In genomic region chr7:151442776-151443496, GRCh38 we compare ENCODE assay signal across 21 cellular contexts. TPM values are rescaled to one million over a fixed set of nuclear protein-coding genes. Genes with fewer than 3 reads are reported as not detected.
A peak's percentile ranks its signal among the peaks of the same experiment; 100 is the strongest.
DNase-seq lines count a peak whose midpoint lies in the region; ATAC-seq, FAIRE-seq and TF ChIP-seq lines count a peak whose summit lies in the region.
"Had no signal": no experiment of that assay in that cellular context is flagged by ENCODE, and none has a peak within 500 bp of the region (broad histone marks: within the 10 kb centered on the region; RNA-seq: fewer than 3 reads in every experiment).

No MANE protein-coding gene starts in this region.

- no peak for TF ChIP-seq EP300 in K562 (IDR thresholded peaks at IDR 0.05; ENCODE audit: low read length)

- no TSS peak for BruUV-seq in mammary epithelial cell (replicated peaks; lab: Mats Ljungman, UMichigan)
- no TSS peak for BruUV-seq in K562 (replicated peaks; lab: Mats Ljungman, UMichigan)

- dilution Hi-C loops in mammary epithelial cell (cut with HindIII; ENCODE audit: low sequenced_read_pairs) = loop anchor here (5.0 kb wide), 1 partner anchor 76 kb away; no protein-coding TSS in a partner anchor

- H3K36me3 ChIP-seq in breast epithelium (no peaks in the 10 kb centered on the region), mammary epithelial cell (ENCODE audit: insufficient read depth, low read length) (no peaks in the 10 kb centered on the region), K562 (ENCODE audit: control insufficient read depth, insufficient read depth, low read length) (no peaks in the 10 kb centered on the region), osteoblast (ENCODE audit: insufficient read depth, low read length) (no peaks in the 10 kb centered on the region), uterus (no peaks in the 10 kb centered on the region)
- H3K36me3 ChIP-seq: MG63 had no signal

- no peaks in the 10 kb centered on the region for H3K9me1 ChIP-seq in K562 (ENCODE audit: control insufficient read depth, insufficient read depth, low read length)

- POLR2A ChIA-PET in K562 (lab: Yijun Ruan, JAX) = interaction anchor here (0.6 to 1.1 kb wide), 4 partner anchors 8 to 103 kb away, joined by 3 read pairs; no protein-coding TSS in a partner anchor

- H3K27ac Mint-ChIP-seq in chondrocyte (ENCODE audit: unreplicated experiment) = no peak overlapping the region

- H3K27me3 Mint-ChIP-seq in chondrocyte (ENCODE audit: low read depth) = peaks cover 2% of the 10 kb centered on the region

- H3K27ac ChIP-seq in breast epithelium (peak overlapping the region; percentile 48 to 83), mammary epithelial cell (ENCODE audit: insufficient read depth, low read depth, low read length) (no peak overlapping the region), K562 (ENCODE audit: extremely low read depth, low read depth, low read length) (no peak overlapping the region), osteoblast (ENCODE audit: low read depth, low read length) (no peak overlapping the region), uterus (peak overlapping the region; percentile 91)
- H3K27ac ChIP-seq: HL-60 had no signal

- TF ChIP-seq CTCF in breast epithelium (IDR thresholded peaks at IDR 0.05) = no peak
- TF ChIP-seq CTCF in mammary epithelial cell (conservative IDR thresholded peaks at IDR 0.05 in 1 of 2, IDR thresholded peaks at IDR 0.05 in 1 of 2; ENCODE audit: extremely low read depth in 1 of 2, insufficient read depth in 1 of 2, low read depth in 1 of 2, low read length in 2 of 2) = no peak
- no peak for TF ChIP-seq CTCF in K562 (IDR thresholded peaks at IDR 0.05 in 2 of 3, conservative IDR thresholded peaks at IDR 0.05 in 1 of 3; ENCODE audit: insufficient read depth in 2 of 3, low read depth in 1 of 3, low read length in 3 of 3)
- TF ChIP-seq CTCF in osteoblast (IDR thresholded peaks at IDR 0.05; ENCODE audit: extremely low read depth, low read depth, low read length) = no peak
- TF ChIP-seq CTCF in uterus (IDR thresholded peaks at IDR 0.05) = no peak
- no peak for TF ChIP-seq CTCF in chondrocyte (IDR thresholded peaks at IDR 0.05)

- no peak overlapping the region for H3K4me2 ChIP-seq in mammary epithelial cell (ENCODE audit: insufficient read depth, low read depth, low read length)
- no peak overlapping the region for H3K4me2 ChIP-seq in K562 (ENCODE audit: insufficient read depth, low read length)
- H3K4me2 ChIP-seq in osteoblast (ENCODE audit: insufficient read depth, low read length) = no peak overlapping the region

- ATAC-seq in K562 = no peak

- 85% methylated on average over 10 of the region's 10 CpGs for WGBS in mammary epithelial cell (ENCODE audit: low coverage, missing lambda C conversion rate)
- 35% methylated on average over 10 of the region's 10 CpGs for WGBS in K562 (ENCODE audit: insufficient coverage, low coverage, missing lambda C conversion rate)

- H2AFZ ChIP-seq in mammary epithelial cell (ENCODE audit: low read depth, low read length) (no peak overlapping the region), K562 (ENCODE audit: low read depth, low read length) (0 out of 2 replicates have a peak overlapping the region, but pooled peaks have one; percentile 5), osteoblast (ENCODE audit: low read length) (peak overlapping the region; percentile 8)

- H3K9ac ChIP-seq in mammary epithelial cell (ENCODE audit: insufficient read depth, low read length) = no peak overlapping the region
- no peak overlapping the region for H3K9ac ChIP-seq in K562 (ENCODE audit: insufficient read depth in 1 of 2, low read depth in 2 of 2, low read length in 2 of 2)

- H3K9me3 Mint-ChIP-seq in chondrocyte (ENCODE audit: low read depth) = no peaks in the 10 kb centered on the region

- H3K4me3 ChIP-seq in breast epithelium = no peak overlapping the region
- no peak overlapping the region for H3K4me3 ChIP-seq in mammary epithelial cell (replicated peaks in 1 of 3; ENCODE audit: insufficient read depth in 1 of 3, low read depth in 2 of 3, low read length in 3 of 3)
- no peak overlapping the region for H3K4me3 ChIP-seq in K562
- H3K4me3 ChIP-seq in osteoblast (ENCODE audit: insufficient read depth, low read length) = no peak overlapping the region
- no peak overlapping the region for H3K4me3 ChIP-seq in uterus
- H3K4me3 ChIP-seq: MG63 had no signal

- no peak overlapping the region for H3K4me3 Mint-ChIP-seq in chondrocyte (ENCODE audit: unreplicated experiment)

- DNase-seq in breast epithelium (ENCODE audit: low spot score in 2 of 2) (no peak), mammary epithelial cell (no peak), K562 (ENCODE audit: extremely low read depth in 1 of 4, low spot score in 3 of 4) (no peak), osteoblast (ENCODE audit: insufficient read length, low spot score, missing footprints) (no peak), uterus (peak; percentile 17 to 25), DMS114 treated with DMSO at 0.1 percent for 48 hours (lab: John Stamatoyannopoulos, UW; ENCODE audit: unreplicated experiment) (no peak), chondrocyte (ENCODE audit: low spot score) (no peak), GF-D8 (lab: John Stamatoyannopoulos, UW) (no peak)
- DNase-seq: HCEC 1CT, KG1, MG63, NCI-H1105 treated with DMSO at 0.1 percent for 48 hours, NCI-H187, NCI-H82, SHP77 treated with DMSO at 0.1 percent for 48 hours had no signal

- peaks cover 23% of the 10 kb centered on the region for H3K4me1 Mint-ChIP-seq in chondrocyte (ENCODE audit: low read depth)

- in situ Hi-C loops in mammary epithelial cell (cut with MboI; ENCODE audit: low sequenced_read_pairs in 2 of 2) (loop anchor here in 1 of 2 donors (10.0 kb wide), 1 partner anchor 68 kb away; no protein-coding TSS in a partner anchor), K562 (cut with MboI) (no loop called here)

- no peaks in the 10 kb centered on the region for H4K20me1 ChIP-seq in mammary epithelial cell (ENCODE audit: insufficient read depth, low read length)
- H4K20me1 ChIP-seq in K562 (replicated peaks; ENCODE audit: control insufficient read depth, insufficient read depth, low read length) = no peaks in the 10 kb centered on the region
- no peaks in the 10 kb centered on the region for H4K20me1 ChIP-seq in osteoblast (ENCODE audit: insufficient read depth, low read length)

- no peaks in the 10 kb centered on the region for H3K9me3 ChIP-seq in breast epithelium
- no peaks in the 10 kb centered on the region for H3K9me3 ChIP-seq in mammary epithelial cell (replicated peaks; ENCODE audit: insufficient read depth, low read length)
- H3K9me3 ChIP-seq in K562 (replicated peaks; ENCODE audit: control insufficient read depth, insufficient read depth, low read depth, low read length) = no peaks in the 10 kb centered on the region
- no peaks in the 10 kb centered on the region for H3K9me3 ChIP-seq in osteoblast (ENCODE audit: low read depth, low read length)
- no peaks in the 10 kb centered on the region for H3K9me3 ChIP-seq in uterus
- H3K9me3 ChIP-seq: MG63 had no signal

- intact Hi-C loops in breast epithelium (cut with DNase I; ENCODE audit: low total_unique reads) = no loop called here
- intact Hi-C loops in mammary epithelial cell (cut with micrococcal nuclease) = no loop called here
- intact Hi-C loops in K562 (cut with micrococcal nuclease) = loop anchor here (10.0 kb wide), 1 partner anchor 48 kb away; no protein-coding TSS in a partner anchor
- intact Hi-C loops in uterus (cut with DNase I; ENCODE audit: low total_unique reads) = no loop called here

- H3K27me3 ChIP-seq in breast epithelium (no peaks in the 10 kb centered on the region), mammary epithelial cell (ENCODE audit: insufficient read depth, low read length) (no peaks in the 10 kb centered on the region), K562 (ENCODE audit: control insufficient read depth in 2 of 2, insufficient read depth in 2 of 2, low read length in 2 of 2) (peaks cover 13 to 22% of the 10 kb centered on the region in 2 experiments; a peak in 4 of 5 replicates), osteoblast (ENCODE audit: insufficient read depth, low read length) (peaks cover 4% of the 10 kb centered on the region), uterus (no peaks in the 10 kb centered on the region)
- H3K27me3 ChIP-seq: MG63 had no signal

- no peaks in the 10 kb centered on the region for H3K36me3 Mint-ChIP-seq in chondrocyte (ENCODE audit: low read depth)
- H3K36me3 Mint-ChIP-seq: CD14-positive monocyte had no signal

- no peak for TF ChIP-seq POLR2A in breast epithelium (IDR thresholded peaks at IDR 0.05)
- TF ChIP-seq POLR2A in K562 (conservative IDR thresholded peaks at IDR 0.05) = no peak
- no peak for TF ChIP-seq POLR2A in uterus (IDR thresholded peaks at IDR 0.05)

- H3K79me2 ChIP-seq in mammary epithelial cell (ENCODE audit: insufficient read depth, low read length) = no peaks in the 10 kb centered on the region
- no peaks in the 10 kb centered on the region for H3K79me2 ChIP-seq in K562 (ENCODE audit: control insufficient read depth, insufficient read depth, low read length)
- no peaks in the 10 kb centered on the region for H3K79me2 ChIP-seq in osteoblast (ENCODE audit: insufficient read depth, low read length)

- CTCF ChIA-PET in mammary epithelial cell (lab: Charles Lee; ENCODE audit: low non-redundant PET) = no interaction called here
- CTCF ChIA-PET in K562 (lab: Yijun Ruan, JAX; ENCODE audit: low intra/inter-chr PET ratio) = interaction anchor here (0.7 to 1.1 kb wide), 2 partner anchors 75 to 127 kb away, joined by 3 read pairs; no protein-coding TSS in a partner anchor

- H3K4me1 ChIP-seq in breast epithelium (peaks cover 10 to 17% of the 10 kb centered on the region in 2 donors), mammary epithelial cell (ENCODE audit: insufficient read depth, low read length) (peaks cover under 1% of the 10 kb centered on the region), K562 (replicated peaks in 1 of 2; ENCODE audit: control insufficient read depth in 2 of 2, insufficient read depth in 2 of 2, low read length in 2 of 2) (peaks cover 5 to 14% of the 10 kb centered on the region in 2 experiments; a peak in 3 of 5 replicates), osteoblast (ENCODE audit: insufficient read depth, low read length) (peaks cover 12% of the 10 kb centered on the region), uterus (peaks cover 11 to 18% of the 10 kb centered on the region in 2 donors)

- FAIRE-seq in K562 (lab: Jason Lieb, UNC) = peak; percentile 58
- FAIRE-seq: GM12891, RCC 7860 had no signal

- TF ChIP-seq RAD21 in K562 (CRISPR knock-in tag; conservative IDR thresholded peaks at IDR 0.05 in 1 of 2, IDR thresholded peaks at IDR 0.05 in 1 of 2) = no peak

RNA-seq across cellular contexts. Expression of gene CRYGN, which starts 3.0 kb away (rescaled TPM):
- total RNA-seq in breast epithelium (1 to 10 TPM in 1 of 3 donors, under 1 TPM in 1, not detected in 1; 0.98 to 1.3 TPM), mammary epithelial cell (not detected), K562 (2014; rRNA removed) (not detected in 2 replicates), K562 (2014; rRNA removed; fragmentation: Illumina TruSeq; extraction: Trizol) (not detected in 2 replicates), K562 (2015; rRNA removed; fragmentation: Illumina TruSeq; extraction: Trizol) (not detected in 2 replicates), K562 (2021) (not detected in 2 replicates), osteoblast (0.59 and 0.72 TPM in 2 replicates), uterus (1 to 10 TPM in 2 of 4 donors, under 1 TPM in 1, not detected in 1; 0.73 to 2.9 (median 2.4) TPM), chondrocyte (not detected in 3 replicates)
- polyA plus RNA-seq in mammary epithelial cell (not detected), K562 (2011; rRNA removed) (not detected in 2 replicates), K562 (2014; fragmentation: Illumina TruSeq; extraction: Trizol) (not detected in 2 replicates), K562 (2014; fragmentation: Nextera tagmentation; extraction: Ambion mirVana) (not detected), K562 (2014; rRNA removed) (not detected in 2 replicates)
- not detected for polyA minus RNA-seq in mammary epithelial cell
- 0.19 and 0.23 TPM in 2 replicates for total RNA-seq in K562 (2011; cell fraction: chromatin; rRNA removed; ENCODE audit: low replicate concordance)
- not detected in 2 replicates for total RNA-seq in K562 (2011; cell fraction: nucleolus; rRNA removed)
- not detected in 2 replicates for total RNA-seq in K562 (2011; cell fraction: nucleoplasm; rRNA removed)
- not detected in 2 replicates for polyA plus RNA-seq in K562 (2011; cell fraction: cytosol; rRNA removed)
- 0.09 TPM in 1 of 2 replicates, not detected in the other for polyA plus RNA-seq in K562 (2011; cell fraction: nucleus; rRNA removed)
- polyA plus RNA-seq in K562 (2012) = not detected in 2 replicates
- not detected in 2 replicates for polyA minus RNA-seq in K562 (2011; rRNA and poly(A)+ RNA removed)
- not detected in 2 replicates for polyA minus RNA-seq in K562 (2011; cell fraction: cytosol; rRNA and poly(A)+ RNA removed)
- polyA minus RNA-seq in K562 (2011; cell fraction: nucleus; rRNA and poly(A)+ RNA removed) = not detected in 2 replicates
- total RNA-seq: A172 had no signal
- polyA plus RNA-seq: CD14-positive monocyte had no signal

RNA-seq across cellular contexts. Expression of gene WDR86, which starts 33.1 kb away (rescaled TPM):
- total RNA-seq in breast epithelium = 10 to 100 TPM; 15.5 to 61.5 (median 57.0) TPM
- total RNA-seq in mammary epithelial cell = 10 to 100 TPM in 1 of 2 donors, not detected in 1; 19.5 TPM
- not detected for polyA plus RNA-seq in mammary epithelial cell
- polyA minus RNA-seq in mammary epithelial cell = not detected
- 0.32 TPM in 1 of 2 replicates, not detected in the other for total RNA-seq in K562 (2011; cell fraction: chromatin; rRNA removed; ENCODE audit: low replicate concordance)
- total RNA-seq in K562 (2011; cell fraction: nucleolus; rRNA removed) = not detected in 2 replicates
- total RNA-seq in K562 (2011; cell fraction: nucleoplasm; rRNA removed) = not detected in 2 replicates
- 0.08 TPM in 1 of 2 replicates, not detected in the other for total RNA-seq in K562 (2014; rRNA removed)
- total RNA-seq in K562 (2014; rRNA removed; fragmentation: Illumina TruSeq; extraction: Trizol) = not detected in 2 replicates
- total RNA-seq in K562 (2015; rRNA removed; fragmentation: Illumina TruSeq; extraction: Trizol) = not detected in 2 replicates
- 0.09 TPM in 1 of 2 replicates, not detected in the other for total RNA-seq in K562 (2021)
- not detected in 2 replicates for polyA plus RNA-seq in K562 (2011; rRNA removed)
- polyA plus RNA-seq in K562 (2011; cell fraction: cytosol; rRNA removed) = 0.04 TPM in 1 of 2 replicates, not detected in the other
- 0.11 and 0.31 TPM in 2 replicates for polyA plus RNA-seq in K562 (2011; cell fraction: nucleus; rRNA removed)
- polyA plus RNA-seq in K562 (2012) = 0.21 and 0.39 TPM in 2 replicates
- polyA plus RNA-seq in K562 (2014; fragmentation: Illumina TruSeq; extraction: Trizol) = not detected in 2 replicates
- not detected for polyA plus RNA-seq in K562 (2014; fragmentation: Nextera tagmentation; extraction: Ambion mirVana)
- polyA plus RNA-seq in K562 (2014; rRNA removed) = 0.05 and 0.24 TPM in 2 replicates
- polyA minus RNA-seq in K562 (2011; rRNA and poly(A)+ RNA removed) = not detected in 2 replicates
- not detected in 2 replicates for polyA minus RNA-seq in K562 (2011; cell fraction: cytosol; rRNA and poly(A)+ RNA removed)
- polyA minus RNA-seq in K562 (2011; cell fraction: nucleus; rRNA and poly(A)+ RNA removed) = not detected in 2 replicates
- total RNA-seq in osteoblast = 8.5 and 15.6 TPM in 2 replicates
- 100 to 1,000 TPM in 1 of 4 donors, 10 to 100 TPM in 2, 1 to 10 TPM in 1; 3.2 to 100 (median 53.4) TPM for total RNA-seq in uterus
- not detected in 3 replicates for total RNA-seq in chondrocyte
- total RNA-seq: A172, NCI-H460 had no signal

Comparison
In these comparisons a context has a peak if more than half of its experiments do, and no peak if none do; other contexts are left out.
1. H3K27ac ChIP-seq: peak in breast epithelium (2 of 2) and uterus (2 of 2); none in mammary epithelial cell (single experiment), K562 (single experiment) and osteoblast (single experiment).
2. DNase-seq: peak in uterus (2 of 2); none in breast epithelium (0 of 2), mammary epithelial cell (single experiment), K562 (0 of 4), osteoblast (single experiment), DMS114 treated with DMSO at 0.1 percent for 48 hours (single experiment), chondrocyte (single experiment) and GF-D8 (single experiment).